ENCODE assay signal across 8 cellular contexts in genomic region chr6:36302227-36302976, GRCh38. TPM values are rescaled to one million over a fixed set of nuclear protein-coding genes. Genes with fewer than 3 reads are reported as not detected.
DNase-seq lines count a peak whose midpoint lies in the region; ATAC-seq and TF ChIP-seq lines count a peak whose summit lies in the region.

No MANE protein-coding gene starts in this region.

- DNase-seq in GM12865 (ENCODE audit: low read depth) (peak; percentile 96), NCI-H460 (ENCODE audit: extremely low read depth, low read depth) (peak; percentile 82), caudate nucleus (lab: John Stamatoyannopoulos, UW) (peak in 58 of 61 donors; percentile 7 to 95 (median 56)), kidney glomerular epithelial cell (lab: John Stamatoyannopoulos, UW) (peak; percentile 67)
- peak; percentile 82 to 94 (median 86) for DNase-seq in activated CD4-positive, CD25-positive, alpha-beta regulatory T cell (lab: John Stamatoyannopoulos, UW)
- peak; percentile 91 for DNase-seq in stimulated activated CD4-positive, alpha-beta T cell treated with anti-CD3 and anti-CD28 coated beads, Interleukin-2, amount 100 ng/mL, for 4 hours (ENCODE audit: low read depth)

- peak; percentile 98 for TF ChIP-seq CTCF in GM12865 (IDR thresholded peaks at IDR 0.05; ENCODE audit: insufficient read depth, low read depth, low read length, missing control alignments)

- ATAC-seq in HG03135 (IDR thresholded peaks at IDR 0.05; ENCODE audit: unreplicated experiment) (peak; percentile 85), HG02870 (IDR thresholded peaks at IDR 0.05; ENCODE audit: unreplicated experiment) (no peak)

- H3K27ac ChIP-seq in caudate nucleus (ENCODE audit: low read depth, low read length), result no peak overlapping the region

- no peak overlapping the region for H3K4me3 ChIP-seq in GM12865 (ENCODE audit: low read depth, low read length)

RNA-seq across cellular contexts. Expression of gene PNPLA1, which starts 32.5 kb away (rescaled TPM):
- total RNA-seq in NCI-H460 (2014; rRNA removed; shearing (Covaris generic)), result not detected in 2 replicates
- polyA plus RNA-seq in NCI-H460 (2014; cell fraction: nucleus; rRNA removed), result not detected in 2 replicates

RNA-seq across cellular contexts. Expression of gene BNIP5, which starts 34.3 kb away (rescaled TPM):
- not detected in 2 replicates for total RNA-seq in NCI-H460 (2014; rRNA removed; shearing (Covaris generic))
- polyA plus RNA-seq in NCI-H460 (2014; cell fraction: nucleus; rRNA removed), result not detected in 2 replicates
